ENCODE assay signal across 11 cellular contexts in genomic region chr7:5597772-5598171, GRCh38. TPM values are rescaled to one million over a fixed set of nuclear protein-coding genes. Genes with fewer than 3 reads are reported as not detected.
DNase-seq lines count a peak whose midpoint lies in the region; ATAC-seq, FAIRE-seq and TF ChIP-seq lines count a peak whose summit lies in the region.
"Had no signal": no experiment of that assay in that cellular context is flagged by ENCODE, and none has a peak within 500 bp of the region (broad histone marks: within the 10 kb centered on the region; RNA-seq: fewer than 3 reads in every experiment).

No MANE protein-coding gene starts in this region.

- no peaks in the 10 kb centered on the region for H3K9me3 ChIP-seq in neural cell (ENCODE audit: low read length)

- H3K9me2 ChIP-seq in neural cell (ENCODE audit: insufficient read depth, low read length): no peaks in the 10 kb centered on the region

- no peak for TF ChIP-seq CTCF in AG10803 (conservative IDR thresholded peaks at IDR 0.05; ENCODE audit: low read length)
- TF ChIP-seq CTCF in neural cell (IDR thresholded peaks at IDR 0.05; ENCODE audit: poor library complexity, severe bottlenecking): no peak

- no peaks in the 10 kb centered on the region for H3K36me3 ChIP-seq in neural cell (ENCODE audit: insufficient read depth, low read length)

- H3K4me2 ChIP-seq in neural cell (ENCODE audit: low read length): no peak overlapping the region

- H2AFZ ChIP-seq in neural cell (ENCODE audit: low read depth, low read length): no peak overlapping the region

- TF ChIP-seq EP300 in neural cell (conservative IDR thresholded peaks at IDR 0.05; ENCODE audit: poor library complexity, severe bottlenecking): no peak

- peaks cover 83% of the 10 kb centered on the region for H3K79me2 ChIP-seq in neural cell (replicated peaks; ENCODE audit: insufficient read depth, low read length)

- no peaks in the 10 kb centered on the region for H3F3A ChIP-seq in neural cell (ENCODE audit: insufficient read depth, low read length, poor library complexity, severe bottlenecking)

- no peaks in the 10 kb centered on the region for H3K27me3 ChIP-seq in neural cell (ENCODE audit: insufficient read depth, low read depth, low read length)

- H3K27ac ChIP-seq in neural cell (ENCODE audit: low read length): no peak overlapping the region

- no peak overlapping the region for H3K9ac ChIP-seq in neural cell (ENCODE audit: low read length)

- peaks cover 54% of the 10 kb centered on the region for H4K20me1 ChIP-seq in neural cell (ENCODE audit: insufficient read depth)

- FAIRE-seq in RCC 7860 (lab: Jason Lieb, UNC): no peak
- FAIRE-seq: GM12892 had no signal

- no peak for ATAC-seq in HG03097 (IDR thresholded peaks at IDR 0.05; ENCODE audit: low FRiP score, unreplicated experiment)

- peak overlapping the region; percentile 15 for H3K4me3 ChIP-seq in AG10803 (ENCODE audit: low read length)
- peak overlapping the region; percentile 55 for H3K4me3 ChIP-seq in neural cell (ENCODE audit: low read length)

- DNase-seq in AG10803 (ENCODE audit: low read depth) (peak; percentile 42), M059J (ENCODE audit: low read depth) (peak; percentile 49), dedifferentiated amniotic fluid mesenchymal stem cell (ENCODE audit: extremely low spot score) (peak; percentile 39), NOMO-1 treated with DMSO at 0.1 percent for 48 hours (lab: John Stamatoyannopoulos, UW; ENCODE audit: unreplicated experiment) (no peak), RCC 7860 (ENCODE audit: low spot score) (no peak)
- DNase-seq in activated CD4-positive, alpha-beta T cell treated with anti-CD3 and anti-CD28 coated beads, Interleukin-2, amount 50 U/mL, for 4 hours: no peak
- DNase-seq: cerebellar nuclear complex, NCI-H187 had no signal

- TF ChIP-seq RAD21 in neural cell (conservative IDR thresholded peaks at IDR 0.05): no peak

TF ChIP-seq in neural cell, 6 proteins besides CTCF, POLR2A, EP300 and RAD21:
- TF ChIP-seq MXI1 (conservative IDR thresholded peaks at IDR 0.05; ENCODE audit: poor library complexity, severe bottlenecking) (no peak), POLR2AphosphoS5 (IDR thresholded peaks at IDR 0.05) (no peak), TAF1 (IDR thresholded peaks at IDR 0.05; ENCODE audit: low read depth) (no peak)
- TF ChIP-seq, protein P1, sequence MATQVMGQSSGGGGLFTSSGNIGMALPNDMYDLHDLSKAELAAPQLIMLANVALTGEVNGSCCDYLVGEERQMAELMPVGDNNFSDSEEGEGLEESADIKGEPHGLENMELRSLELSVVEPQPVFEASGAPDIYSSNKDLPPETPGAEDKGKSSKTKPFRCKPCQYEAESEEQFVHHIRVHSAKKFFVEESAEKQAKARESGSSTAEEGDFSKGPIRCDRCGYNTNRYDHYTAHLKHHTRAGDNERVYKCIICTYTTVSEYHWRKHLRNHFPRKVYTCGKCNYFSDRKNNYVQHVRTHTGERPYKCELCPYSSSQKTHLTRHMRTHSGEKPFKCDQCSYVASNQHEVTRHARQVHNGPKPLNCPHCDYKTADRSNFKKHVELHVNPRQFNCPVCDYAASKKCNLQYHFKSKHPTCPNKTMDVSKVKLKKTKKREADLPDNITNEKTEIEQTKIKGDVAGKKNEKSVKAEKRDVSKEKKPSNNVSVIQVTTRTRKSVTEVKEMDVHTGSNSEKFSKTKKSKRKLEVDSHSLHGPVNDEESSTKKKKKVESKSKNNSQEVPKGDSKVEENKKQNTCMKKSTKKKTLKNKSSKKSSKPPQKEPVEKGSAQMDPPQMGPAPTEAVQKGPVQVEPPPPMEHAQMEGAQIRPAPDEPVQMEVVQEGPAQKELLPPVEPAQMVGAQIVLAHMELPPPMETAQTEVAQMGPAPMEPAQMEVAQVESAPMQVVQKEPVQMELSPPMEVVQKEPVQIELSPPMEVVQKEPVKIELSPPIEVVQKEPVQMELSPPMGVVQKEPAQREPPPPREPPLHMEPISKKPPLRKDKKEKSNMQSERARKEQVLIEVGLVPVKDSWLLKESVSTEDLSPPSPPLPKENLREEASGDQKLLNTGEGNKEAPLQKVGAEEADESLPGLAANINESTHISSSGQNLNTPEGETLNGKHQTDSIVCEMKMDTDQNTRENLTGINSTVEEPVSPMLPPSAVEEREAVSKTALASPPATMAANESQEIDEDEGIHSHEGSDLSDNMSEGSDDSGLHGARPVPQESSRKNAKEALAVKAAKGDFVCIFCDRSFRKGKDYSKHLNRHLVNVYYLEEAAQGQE (IDR thresholded peaks at IDR 0.05; ENCODE audit: borderline replicate concordance): no peak

RNA-seq across cellular contexts. Expression of gene FSCN1, which starts 5.2 kb away (rescaled TPM):
- 96.7 and 132 TPM in 2 replicates for total RNA-seq in M059J (2014; rRNA removed; shearing (Covaris generic))
- 207 and 242 TPM in 2 replicates for polyA plus RNA-seq in neural cell
- polyA minus RNA-seq in neural cell: 292 and 359 TPM in 2 replicates

Comparison
In these comparisons a context has a peak if more than half of its experiments do, and no peak if none do; other contexts are left out.
1. DNase-seq: peak in AG10803 (single experiment), M059J (single experiment) and dedifferentiated amniotic fluid mesenchymal stem cell (single experiment); none in activated CD4-positive, alpha-beta T cell treated with anti-CD3 and anti-CD28 coated beads, Interleukin-2, amount 50 U/mL, for 4 hours (0 of 2), NOMO-1 treated with DMSO at 0.1 percent for 48 hours (single experiment) and RCC 7860 (single experiment).